37 cellular contexts compared by ENCODE assay signal in the genomic region with DNA sequence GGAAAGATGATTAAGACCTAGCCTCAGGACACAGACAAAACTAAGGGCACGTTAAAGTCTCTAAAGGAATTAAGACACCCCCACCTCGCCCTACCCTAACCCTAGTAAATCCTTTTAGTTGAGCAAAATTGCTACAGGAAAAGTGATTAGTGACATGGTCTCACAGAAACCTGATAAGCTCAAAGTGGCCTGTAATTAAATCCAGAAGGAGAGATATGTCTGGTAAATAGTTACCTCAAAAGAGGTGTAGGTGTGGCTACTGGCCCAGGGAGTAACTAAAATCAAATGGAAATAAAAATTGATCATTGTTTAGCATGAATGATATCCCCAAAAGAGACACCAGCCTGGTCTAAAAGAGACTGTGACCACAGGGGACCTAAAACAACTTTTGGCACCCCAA.
"Had no signal": no experiment of that assay in that cellular context is flagged by ENCODE, and none has a peak within 500 bp of the region (broad histone marks: within the 10 kb centered on the region; RNA-seq: fewer than 3 reads in every experiment).

No MANE protein-coding gene starts in this region.

- H3K27ac Mint-ChIP-seq: activated B cell treated with CpG ODN at 0.5 μM for 24 hours; activated CD4-positive, alpha-beta memory T cell treated with anti-CD3 and anti-CD28 coated beads, Interleukin-2, amount 10 ng/mL, durations not matched to agents 7 days and 5 days; activated CD4-positive, alpha-beta T cell treated with anti-CD3 and anti-CD28 coated beads, Interleukin-2, amount 10 ng/mL, durations not matched to agents 24 days and 14 days; activated CD8-positive, alpha-beta memory T cell treated with anti-CD3 and anti-CD28 coated beads, Interleukin-2, amount 10 ng/mL, durations not matched to agents 7 days and 5 days; activated CD8-positive, alpha-beta T cell treated with anti-CD3 and anti-CD28 coated beads, Interleukin-2, amount 10 ng/mL, durations not matched to agents 7 days and 5 days; activated naive CD4-positive, alpha-beta T cell treated with anti-CD3 and anti-CD28 coated beads, Interleukin-2, amount 10 ng/mL, durations not matched to agents 7 days and 5 days; activated naive CD4-positive, alpha-beta T cell treated with anti-CD3 and anti-CD28 coated beads, Interleukin-2, amount 50 U/mL, for 24 hours; activated naive CD8-positive, alpha-beta T cell; activated naive CD8-positive, alpha-beta T cell treated with anti-CD3 and anti-CD28 coated beads, Interleukin-2, amount 10 ng/mL, durations not matched to agents 7 days and 5 days; activated naive CD8-positive, alpha-beta T cell treated with anti-CD3 and anti-CD28 coated beads, Interleukin-2, amount 50 U/mL, for 24 hours; activated T-cell treated with anti-CD3 and anti-CD28 coated beads, Interleukin-2, amount 50 U/mL, for 24 hours; activated T-helper 2 cell treated with anti-CD3 and anti-CD28 coated beads, Interferon-gamma antibody, Interleukin-2, Interleukin-4, amounts not matched to agents 10 μg/mL and 5 μg/mL and 100 μg/mL, durations not matched to agents 14 hours and 24 hours and 36 hours; brain; T-helper 1 cell treated with Interleukin-12 subunit alpha and Interleukin-12 subunit beta and Interleukin-4 antibody, amounts not matched to agents 30 μg/mL and 1 μg/mL, for 36 hours; T-helper 2 cell treated with Interferon-gamma antibody and Interleukin-4, amounts not matched to agents 5 μg/mL and 100 μg/mL, for 36 hours had no signal

- H3K4me3 ChIP-seq: ascending aorta, cardiac muscle cell had no signal

- H3K27ac ChIP-seq: ascending aorta, cardiac muscle cell, VCaP had no signal

- H3K27me3 ChIP-seq: ascending aorta, cardiac muscle cell had no signal

- H3K4me1 Mint-ChIP-seq: activated B cell treated with CpG ODN at 0.5 μM for 24 hours; activated CD4-positive, alpha-beta memory T cell treated with anti-CD3 and anti-CD28 coated beads, Interleukin-2, amount 10 ng/mL, durations not matched to agents 7 days and 5 days; activated CD4-positive, alpha-beta T cell treated with anti-CD3 and anti-CD28 coated beads, Interleukin-2, amount 10 ng/mL, durations not matched to agents 24 days and 14 days; activated CD8-positive, alpha-beta memory T cell treated with anti-CD3 and anti-CD28 coated beads, Interleukin-2, amount 10 ng/mL, durations not matched to agents 7 days and 5 days; activated naive CD4-positive, alpha-beta T cell treated with anti-CD3 and anti-CD28 coated beads, Interleukin-2, amount 10 ng/mL, durations not matched to agents 7 days and 5 days; activated naive CD4-positive, alpha-beta T cell treated with anti-CD3 and anti-CD28 coated beads, Interleukin-2, amount 50 U/mL, for 24 hours; activated naive CD8-positive, alpha-beta T cell treated with anti-CD3 and anti-CD28 coated beads, Interleukin-2, amount 10 ng/mL, durations not matched to agents 7 days and 5 days; activated naive CD8-positive, alpha-beta T cell treated with anti-CD3 and anti-CD28 coated beads, Interleukin-2, amount 50 U/mL, for 24 hours had no signal

- H3K27me3 Mint-ChIP-seq: activated B cell treated with CpG ODN at 0.5 μM for 24 hours; activated CD4-positive, alpha-beta memory T cell treated with anti-CD3 and anti-CD28 coated beads, Interleukin-2, amount 10 ng/mL, durations not matched to agents 7 days and 5 days; activated CD4-positive, alpha-beta T cell treated with anti-CD3 and anti-CD28 coated beads, Interleukin-2, amount 10 ng/mL, durations not matched to agents 24 days and 14 days; activated CD8-positive, alpha-beta memory T cell treated with anti-CD3 and anti-CD28 coated beads, Interleukin-2, amount 10 ng/mL, durations not matched to agents 7 days and 5 days; activated naive CD4-positive, alpha-beta T cell treated with anti-CD3 and anti-CD28 coated beads, Interleukin-2, amount 10 ng/mL, durations not matched to agents 7 days and 5 days; activated naive CD4-positive, alpha-beta T cell treated with anti-CD3 and anti-CD28 coated beads, Interleukin-2, amount 50 U/mL, for 24 hours; activated naive CD8-positive, alpha-beta T cell; activated naive CD8-positive, alpha-beta T cell treated with anti-CD3 and anti-CD28 coated beads, Interleukin-2, amount 10 ng/mL, durations not matched to agents 7 days and 5 days; activated naive CD8-positive, alpha-beta T cell treated with anti-CD3 and anti-CD28 coated beads, Interleukin-2, amount 50 U/mL, for 24 hours; activated T-cell treated with anti-CD3 and anti-CD28 coated beads, Interleukin-2, amount 50 U/mL, for 24 hours; brain; central memory CD8-positive, alpha-beta T cell had no signal

- H3K9me3 ChIP-seq: ascending aorta had no signal

- DNase-seq: activated B cell treated with CpG ODN at 0.5 μM for 24 hours; activated CD4-positive, alpha-beta memory T cell treated with anti-CD3 and anti-CD28 coated beads, Interleukin-2, amount 10 ng/mL, durations not matched to agents 7 days and 5 days; activated CD4-positive, alpha-beta T cell treated with anti-CD3 and anti-CD28 coated beads for 4 hours; activated CD4-positive, alpha-beta T cell treated with anti-CD3 and anti-CD28 coated beads, Interleukin-2, amount 10 ng/mL, durations not matched to agents 24 days and 14 days; activated CD4-positive, alpha-beta T cell treated with anti-CD3 and anti-CD28 coated beads, Interleukin-2, amount 50 U/mL, for 48 hours; activated CD4-positive, CD25-positive, alpha-beta regulatory T cell treated with anti-CD3 and anti-CD28 coated beads, Interleukin-2, amount 50 U/mL, for 72 hours; activated CD8-positive, alpha-beta memory T cell treated with anti-CD3 and anti-CD28 coated beads for 24 hours; activated CD8-positive, alpha-beta memory T cell treated with anti-CD3 and anti-CD28 coated beads, Interleukin-2, amount 10 ng/mL, durations not matched to agents 7 days and 5 days; activated CD8-positive, alpha-beta memory T cell treated with anti-CD3 and anti-CD28 coated beads, Interleukin-2, amount 50 U/mL, for 48 hours; activated CD8-positive, alpha-beta T cell treated with anti-CD3 and anti-CD28 coated beads, Interleukin-2, amount 10 ng/mL, durations not matched to agents 7 days and 5 days; activated effector memory CD4-positive, alpha-beta T cell treated with Interleukin-2 at 50 U/mL for 16 hours; activated gamma-delta T cell; activated naive CD4-positive, alpha-beta T cell treated with anti-CD3 and anti-CD28 coated beads, Interleukin-2, amount 10 ng/mL, durations not matched to agents 7 days and 5 days; activated naive CD4-positive, alpha-beta T cell treated with Interleukin-2 at 50 U/mL for 16 hours; activated naive CD8-positive, alpha-beta T cell treated with anti-CD3 and anti-CD28 coated beads, Interleukin-2, amount 10 ng/mL, durations not matched to agents 7 days and 5 days; activated naive CD8-positive, alpha-beta T cell treated with anti-CD3 and anti-CD28 coated beads, Interleukin-2, amount 50 U/mL, for 24 hours; activated T-cell treated with anti-CD3 and anti-CD28 coated beads, Interleukin-2, amount 50 U/mL, for 24 hours; activated T-cell treated with anti-CD3 and anti-CD28 coated beads, Interleukin-2, amount 50 U/mL, for 48 hours; amygdala; anterior cingulate cortex; caudate nucleus; cerebellar nuclear complex; T-helper 1 cell; T-helper 2 cell; T-helper 9 cell had no signal

- FAIRE-seq: bronchial epithelial cell, TTC549 had no signal

- H3K36me3 ChIP-seq: ascending aorta, cardiac muscle cell had no signal

- H3K36me3 Mint-ChIP-seq: activated CD8-positive, alpha-beta memory T cell treated with anti-CD3 and anti-CD28 coated beads, Interleukin-2, amount 10 ng/mL, durations not matched to agents 7 days and 5 days; activated naive CD4-positive, alpha-beta T cell treated with anti-CD3 and anti-CD28 coated beads, Interleukin-2, amount 10 ng/mL, durations not matched to agents 7 days and 5 days; brain had no signal

- H3K9me3 Mint-ChIP-seq: activated B cell treated with CpG ODN at 0.5 μM for 24 hours; activated CD4-positive, alpha-beta memory T cell treated with anti-CD3 and anti-CD28 coated beads, Interleukin-2, amount 10 ng/mL, durations not matched to agents 7 days and 5 days; activated CD4-positive, alpha-beta T cell treated with anti-CD3 and anti-CD28 coated beads, Interleukin-2, amount 10 ng/mL, durations not matched to agents 24 days and 14 days; activated naive CD4-positive, alpha-beta T cell treated with anti-CD3 and anti-CD28 coated beads, Interleukin-2, amount 10 ng/mL, durations not matched to agents 7 days and 5 days; activated naive CD4-positive, alpha-beta T cell treated with anti-CD3 and anti-CD28 coated beads, Interleukin-2, amount 50 U/mL, for 24 hours; activated naive CD8-positive, alpha-beta T cell treated with anti-CD3 and anti-CD28 coated beads, Interleukin-2, amount 10 ng/mL, durations not matched to agents 7 days and 5 days; activated naive CD8-positive, alpha-beta T cell treated with anti-CD3 and anti-CD28 coated beads, Interleukin-2, amount 50 U/mL, for 24 hours; activated T-cell treated with anti-CD3 and anti-CD28 coated beads, Interleukin-2, amount 50 U/mL, for 24 hours; activated T-helper 2 cell treated with anti-CD3 and anti-CD28 coated beads, Interferon-gamma antibody, Interleukin-2, Interleukin-4, amounts not matched to agents 10 μg/mL and 5 μg/mL and 100 μg/mL, durations not matched to agents 14 hours and 24 hours and 36 hours; central memory CD8-positive, alpha-beta T cell; T-helper 1 cell treated with Interleukin-12 subunit alpha and Interleukin-12 subunit beta and Interleukin-4 antibody, amounts not matched to agents 30 μg/mL and 1 μg/mL, for 36 hours; T-helper 2 cell treated with Interferon-gamma antibody and Interleukin-4, amounts not matched to agents 5 μg/mL and 100 μg/mL, for 36 hours had no signal

- H3K4me1 ChIP-seq: ascending aorta had no signal

- H3K4me3 Mint-ChIP-seq: activated B cell treated with CpG ODN at 0.5 μM for 24 hours; activated CD4-positive, alpha-beta memory T cell treated with anti-CD3 and anti-CD28 coated beads, Interleukin-2, amount 10 ng/mL, durations not matched to agents 7 days and 5 days; activated CD4-positive, alpha-beta T cell treated with anti-CD3 and anti-CD28 coated beads, Interleukin-2, amount 10 ng/mL, durations not matched to agents 24 days and 14 days; activated CD8-positive, alpha-beta memory T cell treated with anti-CD3 and anti-CD28 coated beads, Interleukin-2, amount 10 ng/mL, durations not matched to agents 7 days and 5 days; activated CD8-positive, alpha-beta T cell treated with anti-CD3 and anti-CD28 coated beads, Interleukin-2, amount 10 ng/mL, durations not matched to agents 7 days and 5 days; activated naive CD4-positive, alpha-beta T cell treated with anti-CD3 and anti-CD28 coated beads, Interleukin-2, amount 10 ng/mL, durations not matched to agents 7 days and 5 days; activated naive CD4-positive, alpha-beta T cell treated with anti-CD3 and anti-CD28 coated beads, Interleukin-2, amount 50 U/mL, for 24 hours; activated naive CD8-positive, alpha-beta T cell; activated naive CD8-positive, alpha-beta T cell treated with anti-CD3 and anti-CD28 coated beads, Interleukin-2, amount 10 ng/mL, durations not matched to agents 7 days and 5 days; activated naive CD8-positive, alpha-beta T cell treated with anti-CD3 and anti-CD28 coated beads, Interleukin-2, amount 50 U/mL, for 24 hours; activated T-cell treated with anti-CD3 and anti-CD28 coated beads, Interleukin-2, amount 50 U/mL, for 24 hours; brain; central memory CD8-positive, alpha-beta T cell; T-helper 1 cell treated with Interleukin-12 subunit alpha and Interleukin-12 subunit beta and Interleukin-4 antibody, amounts not matched to agents 30 μg/mL and 1 μg/mL, for 36 hours; T-helper 2 cell treated with Interferon-gamma antibody and Interleukin-4, amounts not matched to agents 5 μg/mL and 100 μg/mL, for 36 hours had no signal
